14 cellular contexts compared by ENCODE assay signal in the genomic region with DNA sequence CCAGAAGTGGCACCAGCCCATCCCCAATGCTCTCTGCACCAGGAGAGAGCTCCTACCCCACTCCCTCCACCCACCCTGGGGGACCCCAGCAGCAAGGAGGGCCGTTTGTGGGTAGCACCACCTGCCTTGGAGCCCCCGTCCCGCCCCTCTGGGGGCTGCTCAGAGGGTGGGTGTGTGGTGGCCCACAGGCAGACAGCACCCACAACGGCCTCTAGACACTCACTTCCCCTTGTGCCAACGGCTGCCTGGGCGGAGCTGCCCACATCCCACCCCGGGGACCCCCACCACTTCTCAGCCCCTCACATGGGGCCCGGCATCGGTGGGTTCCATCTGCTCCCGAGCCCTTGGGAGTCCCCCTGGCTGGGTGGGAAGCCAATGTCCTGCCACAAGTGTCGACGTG. TPM values are rescaled to one million over a fixed set of nuclear protein-coding genes. Genes with fewer than 3 reads are reported as not detected.
A peak's percentile ranks its signal among the peaks of the same experiment; 100 is the strongest.
DNase-seq lines count a peak whose midpoint lies in the region; ATAC-seq and TF ChIP-seq lines count a peak whose summit lies in the region.
"Had no signal": no experiment of that assay in that cellular context is flagged by ENCODE, and none has a peak within 500 bp of the region (broad histone marks: within the 10 kb centered on the region; RNA-seq: fewer than 3 reads in every experiment).

No MANE protein-coding gene starts in this region.

- no peak for ATAC-seq in HCT116
- ATAC-seq in Right ventricle myocardium inferior = no peak
- no peak for ATAC-seq in aorta (ENCODE audit: low FRiP score)

- POLR2A ChIA-PET in HCT116 (lab: Charles Lee) = interaction anchor here (0.7 to 1.8 kb wide), 3 partner anchors 9 to 49 kb away, joined by 3 to 6 read pairs (median 4); a partner anchor contains a TSS

- H3K9me3 Mint-ChIP-seq in osteocyte (ENCODE audit: unreplicated experiment) = no peaks in the 10 kb centered on the region
- H3K9me3 Mint-ChIP-seq: activated CD4-positive, alpha-beta memory T cell treated with anti-CD3 and anti-CD28 coated beads for 36 hours; activated naive CD4-positive, alpha-beta T cell treated with anti-CD3 and anti-CD28 coated beads, Interleukin-2, amount 50 U/mL, for 24 hours; stimulated activated effector memory CD8-positive, alpha-beta T cell treated with anti-CD3 and anti-CD28 coated beads, Interleukin-12 subunit alpha, Interleukin-12 subunit beta, amount 100 ng/mL, for 72 hours; T-helper 1 cell treated with Interleukin-12 subunit alpha and Interleukin-12 subunit beta and Interleukin-4 antibody, amounts not matched to agents 30 μg/mL and 1 μg/mL, for 36 hours had no signal

- H3K27me3 ChIP-seq in HCT116 (ENCODE audit: insufficient read depth, low read length) (no peaks in the 10 kb centered on the region), esophagus muscularis mucosa (no peaks in the 10 kb centered on the region), aorta (ENCODE audit: control insufficient read depth in 1 of 2, insufficient read depth in 2 of 2, low read length in 1 of 2) (no peaks in the 10 kb centered on the region)
- H3K27me3 ChIP-seq: uterus had no signal

- no TSS peak for BruUV-seq in HCT116 (replicated peaks; lab: Mats Ljungman, UMichigan)

- no peaks in the 10 kb centered on the region for H4K20me1 ChIP-seq in HCT116 (ENCODE audit: insufficient read depth)

- H3K4me3 ChIP-seq in HCT116 (replicated peaks in 1 of 2; ENCODE audit: low read depth in 1 of 2, low read length in 2 of 2) (no peak overlapping the region), esophagus muscularis mucosa (no peak overlapping the region), aorta (ENCODE audit: low read length in 2 of 2) (no peak overlapping the region)
- H3K4me3 ChIP-seq: uterus had no signal

- WGBS in esophagus muscularis mucosa = 77% methylated on average over 10 of the region's 12 CpGs
- WGBS in aorta, 2 donors = 20 to 24% methylated on average over 12 of the region's 12 CpGs

- no peak overlapping the region for H2AFZ ChIP-seq in HCT116 (ENCODE audit: low read depth, low read length, poor library complexity, severe bottlenecking)

- no peak overlapping the region for H3K9ac ChIP-seq in HCT116 (ENCODE audit: low read length)

- H3K4me1 ChIP-seq in HCT116 (ENCODE audit: control insufficient read depth in 1 of 2, insufficient read depth in 2 of 2, low read length in 2 of 2) (peaks cover 22 to 45% of the 10 kb centered on the region in 2 experiments), esophagus muscularis mucosa (peaks cover 58 to 81% (median 70%) of the 10 kb centered on the region in 4 donors), aorta (ENCODE audit: control insufficient read depth in 1 of 2, insufficient read depth in 2 of 2, low read length in 2 of 2) (no peaks in the 10 kb centered on the region)

- RAD21 ChIA-PET in HCT116 (lab: Charles Lee; ENCODE audit: low non-redundant PET in 1 of 2, low total read pairs in 2 of 2, uncharacterized antibody in 2 of 2, unreplicated experiment in 2 of 2) = no interaction called here

- no peak for TF ChIP-seq POLR2A in HCT116 (IDR thresholded peaks at IDR 0.05; ENCODE audit: borderline replicate concordance, extremely low read depth, insufficient read depth, insufficient read length)
- no peak for TF ChIP-seq POLR2A in esophagus muscularis mucosa (IDR thresholded peaks at IDR 0.05; ENCODE audit: low read depth)

- H3K36me3 ChIP-seq in HCT116 (ENCODE audit: control insufficient read depth in 1 of 2, insufficient read depth in 2 of 2, low read length in 2 of 2) (no peaks in the 10 kb centered on the region), esophagus muscularis mucosa (peaks cover 0 to 7% (median 0%) of the 10 kb centered on the region in 4 donors), aorta (ENCODE audit: control insufficient read depth in 1 of 2, insufficient read depth in 2 of 2, low read length in 1 of 2) (no peaks in the 10 kb centered on the region)
- H3K36me3 ChIP-seq: uterus had no signal

- peak overlapping the region; percentile 70 for H3K4me2 ChIP-seq in HCT116 (ENCODE audit: low read length)

- no peaks in the 10 kb centered on the region for H3K36me3 Mint-ChIP-seq in osteocyte (ENCODE audit: unreplicated experiment)
- H3K36me3 Mint-ChIP-seq: activated CD4-positive, alpha-beta memory T cell treated with anti-CD3 and anti-CD28 coated beads for 36 hours; activated naive CD4-positive, alpha-beta T cell treated with anti-CD3 and anti-CD28 coated beads, Interleukin-2, amount 50 U/mL, for 24 hours; stimulated activated effector memory CD8-positive, alpha-beta T cell treated with anti-CD3 and anti-CD28 coated beads, Interleukin-12 subunit alpha, Interleukin-12 subunit beta, amount 100 ng/mL, for 72 hours had no signal

- no peaks in the 10 kb centered on the region for H3K9me2 ChIP-seq in HCT116 (ENCODE audit: insufficient read depth)

- intact Hi-C loops in HCT116 (cut with micrococcal nuclease) = no loop called here
- intact Hi-C loops in esophagus muscularis mucosa (cut with DNase I) = no loop called here
- intact Hi-C loops in Right ventricle myocardium inferior (cut with DNase I) = no loop called here
- intact Hi-C loops in aorta (cut with DNase I) = loop anchor here in 1 of 2 donors (2.0 kb wide), 2 partner anchors 34 to 52 kb away; a partner anchor contains a TSS

- H3K79me2 ChIP-seq in HCT116 (ENCODE audit: insufficient read depth, low read length) = peaks cover 16% of the 10 kb centered on the region

- H3K4me1 Mint-ChIP-seq in osteocyte (ENCODE audit: unreplicated experiment) = peaks cover 31% of the 10 kb centered on the region

- no peak overlapping the region for H3K4me3 Mint-ChIP-seq in osteocyte (ENCODE audit: unreplicated experiment)
- H3K4me3 Mint-ChIP-seq: activated CD4-positive, alpha-beta memory T cell treated with anti-CD3 and anti-CD28 coated beads for 36 hours; activated naive CD4-positive, alpha-beta T cell treated with anti-CD3 and anti-CD28 coated beads, Interleukin-2, amount 50 U/mL, for 24 hours; stimulated activated effector memory CD8-positive, alpha-beta T cell treated with anti-CD3 and anti-CD28 coated beads, Interleukin-12 subunit alpha, Interleukin-12 subunit beta, amount 100 ng/mL, for 72 hours; T-helper 1 cell treated with Interleukin-12 subunit alpha and Interleukin-12 subunit beta and Interleukin-4 antibody, amounts not matched to agents 30 μg/mL and 1 μg/mL, for 36 hours had no signal

- CTCF ChIA-PET in HCT116 (lab: Charles Lee) = interaction anchor here (4.4 kb wide), 1 partner anchor 12 kb away, joined by 33 read pairs; no protein-coding TSS in a partner anchor

- H3K27me3 Mint-ChIP-seq in osteocyte (ENCODE audit: unreplicated experiment) = no peaks in the 10 kb centered on the region

- no peak for TF ChIP-seq RAD21 in HCT116 (IDR thresholded peaks at IDR 0.05; ENCODE audit: low read depth)

- peaks cover 0 to 18% of the 10 kb centered on the region in 2 experiments; a peak in 1 of 4 replicates for H3K9me3 ChIP-seq in HCT116 (ENCODE audit: control insufficient read depth in 1 of 2, insufficient read depth in 1 of 2, low read depth in 1 of 2, low read length in 2 of 2)
- H3K9me3 ChIP-seq in esophagus muscularis mucosa = no peaks in the 10 kb centered on the region
- no peaks in the 10 kb centered on the region for H3K9me3 ChIP-seq in aorta (ENCODE audit: control insufficient read depth, low read length)
- H3K9me3 ChIP-seq: uterus had no signal

- TF ChIP-seq EP300 in esophagus muscularis mucosa (IDR thresholded peaks at IDR 0.05) = no peak

- no peak overlapping the region for H3K27ac Mint-ChIP-seq in osteocyte (ENCODE audit: unreplicated experiment)
- H3K27ac Mint-ChIP-seq: activated CD4-positive, alpha-beta memory T cell treated with anti-CD3 and anti-CD28 coated beads for 36 hours; activated naive CD4-positive, alpha-beta T cell treated with anti-CD3 and anti-CD28 coated beads, Interleukin-2, amount 50 U/mL, for 24 hours; stimulated activated effector memory CD8-positive, alpha-beta T cell treated with anti-CD3 and anti-CD28 coated beads, Interleukin-12 subunit alpha, Interleukin-12 subunit beta, amount 100 ng/mL, for 72 hours; T-helper 1 cell treated with Interleukin-12 subunit alpha and Interleukin-12 subunit beta and Interleukin-4 antibody, amounts not matched to agents 30 μg/mL and 1 μg/mL, for 36 hours had no signal

- DNase-seq in HCT116 (ENCODE audit: low read depth, low spot score) (no peak), SIG-M5 treated with dmso at 0.1 percent for 504 hours (lab: John Stamatoyannopoulos, UW; ENCODE audit: unreplicated experiment) (peak; percentile 65), esophagus muscularis mucosa (ENCODE audit: extremely low spot score) (no peak), substantia nigra (lab: John Stamatoyannopoulos, UW) (peak in 4 of 49 donors; percentile 49 to 58 (median 52)), Right ventricle myocardium inferior (ENCODE audit: missing footprints) (no peak), aorta (no peak), osteocyte (ENCODE audit: extremely low spot score, unreplicated experiment) (no peak)
- DNase-seq in stimulated activated CD4-positive, alpha-beta T cell treated with anti-CD3 and anti-CD28 coated beads, Interleukin-15, amount 100 ng/mL, for 24 hours = no peak
- DNase-seq: activated CD4-positive, alpha-beta memory T cell treated with anti-CD3 and anti-CD28 coated beads for 36 hours; activated T-cell treated with anti-CD3 and anti-CD28 coated beads, Interleukin-2, amount 50 U/mL, for 48 hours; uterus had no signal

- H3K27ac ChIP-seq in HCT116 (ENCODE audit: low read depth, low read length) (no peak overlapping the region; the same call in 1 of the 2 replicates), esophagus muscularis mucosa (replicated peaks in 1 of 4) (peak overlapping the region; percentile 44 to 75 (median 64)), substantia nigra (ENCODE audit: low read depth, low read length, poor library complexity, severe bottlenecking) (peak overlapping the region; percentile 96), aorta (ENCODE audit: low read depth in 1 of 2, low read length in 2 of 2) (no peak overlapping the region)
- H3K27ac ChIP-seq: uterus had no signal

- no peak for TF ChIP-seq CTCF in HCT116 (IDR thresholded peaks at IDR 0.05 in 2 of 3, conservative IDR thresholded peaks at IDR 0.05 in 1 of 3; ENCODE audit: borderline replicate concordance in 1 of 3, insufficient read depth in 1 of 3, low read depth in 2 of 3, low read length in 2 of 3)
- TF ChIP-seq CTCF in esophagus muscularis mucosa (IDR thresholded peaks at IDR 0.05) = no peak
- TF ChIP-seq CTCF in osteocyte (IDR thresholded peaks at IDR 0.05) = no peak

TF ChIP-seq in HCT116, 20 proteins besides CTCF, POLR2A, EP300 and RAD21 (continues in another document):
- TF ChIP-seq EZH2phosphoT487 (IDR thresholded peaks at IDR 0.05; ENCODE audit: borderline replicate concordance) = no peak
- TF ChIP-seq JUND (IDR thresholded peaks at IDR 0.05) = no peak
- TF ChIP-seq, protein P1, sequence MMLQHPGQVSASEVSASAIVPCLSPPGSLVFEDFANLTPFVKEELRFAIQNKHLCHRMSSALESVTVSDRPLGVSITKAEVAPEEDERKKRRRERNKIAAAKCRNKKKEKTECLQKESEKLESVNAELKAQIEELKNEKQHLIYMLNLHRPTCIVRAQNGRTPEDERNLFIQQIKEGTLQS (IDR thresholded peaks at IDR 0.05) = no peak

RNA-seq across cellular contexts. Expression of a gene that starts 33.3 kb away (rescaled TPM):
- total RNA-seq in HCT116 (2021; ENCODE audit: unreplicated experiment) (45.2 TPM), esophagus muscularis mucosa (10 to 100 TPM; 15.9 to 38.1 (median 21.1) TPM), Right ventricle myocardium inferior (9.9 TPM), aorta (10 to 100 TPM; 22.8 to 49.3 TPM), osteocyte (55.7 and 57.0 TPM in 2 replicates)
- 16.1 and 18.2 TPM in 2 replicates for polyA plus RNA-seq in HCT116 (2012)
- polyA plus RNA-seq in aorta = 10 to 100 TPM in 1 of 2 donors, 1 to 10 TPM in 1; 3.9 to 16.8 TPM

Comparison
In these comparisons a context has a peak if more than half of its experiments do, and no peak if none do; other contexts are left out.
1. H3K27ac ChIP-seq: peak in esophagus muscularis mucosa (4 of 4) and substantia nigra (single experiment); none in HCT116 (single experiment) and aorta (0 of 2).